Comparison of ENCODE assay signal across 13 cellular contexts in genomic region chr21:42837421-42838211, GRCh38. TPM values are rescaled to one million over a fixed set of nuclear protein-coding genes. Genes with fewer than 3 reads are reported as not detected.
DNase-seq lines count a peak whose midpoint lies in the region; FAIRE-seq and TF ChIP-seq lines count a peak whose summit lies in the region.
"Had no signal": no experiment of that assay in that cellular context is flagged by ENCODE, and none has a peak within 500 bp of the region (broad histone marks: within the 10 kb centered on the region; RNA-seq: fewer than 3 reads in every experiment).

No MANE protein-coding gene starts in this region.

- TF ChIP-seq CTCF in adrenal gland (IDR thresholded peaks at IDR 0.05): no peak

- TF ChIP-seq POLR2A in GM12892 (IDR thresholded peaks at IDR 0.05; ENCODE audit: low read depth, low read length) (no peak), adrenal gland (IDR thresholded peaks at IDR 0.05) (no peak)

- no peaks in the 10 kb centered on the region for H3K9me3 ChIP-seq in adrenal gland (replicated peaks in 1 of 3)

- H3K27me3 ChIP-seq in adrenal gland: no peaks in the 10 kb centered on the region
- H3K27me3 ChIP-seq: foreskin keratinocyte had no signal

- H3K4me1 ChIP-seq in adrenal gland (replicated peaks in 1 of 2): no peaks in the 10 kb centered on the region
- H3K4me1 ChIP-seq: foreskin keratinocyte had no signal

- H3K27ac ChIP-seq in adrenal gland: no peak overlapping the region
- H3K27ac ChIP-seq: 22Rv1, foreskin keratinocyte had no signal

- 47 to 72% (median 51%) methylated on average over 9 to 42 of the region's 42 CpGs for WGBS in adrenal gland, 4 donors

- DNase-seq in DMS 273 (lab: John Stamatoyannopoulos, UW; ENCODE audit: unreplicated experiment): peak; percentile 45
- DNase-seq in DMS 273 treated with DMSO at 0.1 percent for 48 hours (lab: John Stamatoyannopoulos, UW): no peak
- peak; percentile 29 for DNase-seq in GM12892 (ENCODE audit: insufficient read length)
- peak in 5 of 7 donors; percentile 5 to 42 (median 11) for DNase-seq in adrenal gland
- peak; percentile 77 for DNase-seq in mesenteric fat pad (ENCODE audit: low spot score)
- no peak for DNase-seq in anterior cingulate cortex (lab: John Stamatoyannopoulos, UW)
- DNase-seq in NCI-H1105 (lab: John Stamatoyannopoulos, UW): no peak
- DNase-seq in NCI-H510A treated with DMSO at 0.1 percent for 48 hours (lab: John Stamatoyannopoulos, UW): no peak
- DNase-seq: foreskin keratinocyte, GOT3, NCI-H226 had no signal

- no peak for FAIRE-seq in GM12892 (lab: Jason Lieb, UNC)
- FAIRE-seq: islet of Langerhans had no signal

- H3K4me3 ChIP-seq in adrenal gland: no peak overlapping the region

- H3K36me3 ChIP-seq in adrenal gland (replicated peaks in 1 of 2): peaks cover 0 to 10% of the 10 kb centered on the region in 2 donors

- intact Hi-C loops in adrenal gland (cut with DNase I): no loop called here

RNA-seq across cellular contexts. Expression of gene WDR4, which starts 41.7 kb away (rescaled TPM):
- polyA plus RNA-seq in GM12892 (2012; ENCODE audit: missing spikeins): 10.4 TPM
- total RNA-seq in adrenal gland (10 to 100 TPM in 3 of 8 donors, 1 to 10 TPM in 5; 3.6 to 19.3 (median 6.9) TPM), mesenteric fat pad (18.6 TPM)
- polyA plus RNA-seq in adrenal gland: 1 to 10 TPM; 5.0 to 10.0 (median 6.3) TPM

RNA-seq across cellular contexts. Expression of gene NDUFV3, which starts 55.5 kb away (rescaled TPM):
- 16.2 TPM for polyA plus RNA-seq in GM12892 (2012; ENCODE audit: missing spikeins)
- total RNA-seq in adrenal gland (10 to 100 TPM; 30.4 to 43.5 (median 38.0) TPM), mesenteric fat pad (40.8 TPM)
- 10 to 100 TPM; 34.1 to 40.2 (median 34.8) TPM for polyA plus RNA-seq in adrenal gland

Comparison
In these comparisons a context has a peak if more than half of its experiments do, and no peak if none do; other contexts are left out.
1. DNase-seq: peak in DMS 273 (single experiment), GM12892 (single experiment), adrenal gland (5 of 7) and mesenteric fat pad (single experiment); none in DMS 273 treated with DMSO at 0.1 percent for 48 hours (single experiment), anterior cingulate cortex (0 of 58), NCI-H1105 (single experiment) and NCI-H510A treated with DMSO at 0.1 percent for 48 hours (single experiment).